Comparison of ENCODE assay signal across 13 cellular contexts in the genomic region with DNA sequence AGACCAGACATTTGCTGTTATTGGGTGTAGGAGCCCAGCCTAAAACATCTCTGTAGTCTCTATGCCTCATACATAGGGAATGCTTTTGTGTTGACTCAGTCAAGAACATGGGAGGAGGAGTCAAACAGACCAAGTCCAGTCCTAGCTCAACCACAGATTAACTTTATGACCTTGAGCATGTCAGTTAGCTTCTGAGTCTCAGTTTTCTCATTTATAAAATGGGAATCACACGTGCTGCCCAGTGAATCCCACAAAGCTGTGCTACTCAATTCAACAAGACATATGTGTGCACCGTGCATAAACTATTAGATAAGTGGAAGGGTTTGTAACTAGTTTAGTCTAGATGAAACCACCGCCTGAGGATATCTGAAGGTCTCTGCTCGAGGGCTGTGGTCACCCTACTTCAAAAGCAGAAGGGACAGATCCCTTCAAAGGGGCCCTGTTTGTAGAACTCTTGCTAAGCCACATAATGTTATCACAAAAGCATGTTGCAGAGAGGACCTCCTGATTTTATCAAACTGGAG.
A peak's percentile ranks its signal among the peaks of the same experiment; 100 is the strongest.
DNase-seq lines count a peak whose midpoint lies in the region; ATAC-seq, FAIRE-seq and TF ChIP-seq lines count a peak whose summit lies in the region.
"Had no signal": no experiment of that assay in that cellular context is flagged by ENCODE, and none has a peak within 500 bp of the region (broad histone marks: within the 10 kb centered on the region; RNA-seq: fewer than 3 reads in every experiment).

No MANE protein-coding gene starts in this region.

- no peaks in the 10 kb centered on the region for H3K36me3 ChIP-seq in astrocyte (ENCODE audit: insufficient read depth, low read length)
- no peaks in the 10 kb centered on the region for H3K36me3 ChIP-seq in upper lobe of right lung
- H3K36me3 ChIP-seq: gastrocnemius medialis had no signal

- peak overlapping the region; percentile 75 for H3K27ac Mint-ChIP-seq in astrocyte (ENCODE audit: unreplicated experiment)

- H3K4me3 Mint-ChIP-seq in astrocyte (ENCODE audit: unreplicated experiment): no peak overlapping the region

- no peak overlapping the region for H2AFZ ChIP-seq in astrocyte (ENCODE audit: low read depth, low read length)

- no peaks in the 10 kb centered on the region for H4K20me1 ChIP-seq in astrocyte (ENCODE audit: insufficient read depth, low read length)

- H3K27ac ChIP-seq in astrocyte (ENCODE audit: low read depth, low read length): no peak overlapping the region
- no peak overlapping the region for H3K27ac ChIP-seq in upper lobe of right lung
- H3K27ac ChIP-seq: gastrocnemius medialis had no signal

- peak; percentile 93 for FAIRE-seq in astrocyte (lab: Jason Lieb, UNC)

- intact Hi-C loops in upper lobe of right lung (cut with DNase I): no loop called here

- H3K4me1 Mint-ChIP-seq in astrocyte (ENCODE audit: low read depth, unreplicated experiment): peaks cover 31% of the 10 kb centered on the region

- DNase-seq in HS-5 (ENCODE audit: low read depth): peak; percentile 68
- peak; percentile 86 for DNase-seq in astrocyte (ENCODE audit: low read depth)
- DNase-seq in hepatic stellate cell (ENCODE audit: low spot score): peak; percentile 71
- no peak for DNase-seq in upper lobe of right lung
- no peak for DNase-seq in NCI-H1417 treated with DMSO at 0.1 percent for 48 hours (lab: John Stamatoyannopoulos, UW)
- DNase-seq in T-helper 2 cell: no peak
- no peak for DNase-seq in DMS79 (lab: John Stamatoyannopoulos, UW)
- DNase-seq: activated CD8-positive, alpha-beta memory T cell treated with anti-CD3 and anti-CD28 coated beads, Interleukin-2, amount 50 U/mL, for 48 hours; gastrocnemius medialis; MM.1S; stimulated activated naive CD4-positive, alpha-beta T cell; T-helper 1 cell had no signal

- ATAC-seq in upper lobe of right lung (peak; percentile 40), HG03520 (IDR thresholded peaks at IDR 0.05; ENCODE audit: unreplicated experiment) (no peak)
- ATAC-seq: gastrocnemius medialis had no signal

- H3K9me3 ChIP-seq in astrocyte (ENCODE audit: insufficient read depth, low read depth, low read length): no peaks in the 10 kb centered on the region
- no peaks in the 10 kb centered on the region for H3K9me3 ChIP-seq in upper lobe of right lung
- H3K9me3 ChIP-seq: gastrocnemius medialis had no signal

- no peaks in the 10 kb centered on the region for H3K27me3 Mint-ChIP-seq in astrocyte (ENCODE audit: low read depth, unreplicated experiment)

- H3K4me3 ChIP-seq in astrocyte (ENCODE audit: insufficient read depth, low read depth, low read length) (no peak overlapping the region), upper lobe of right lung (no peak overlapping the region)
- H3K4me3 ChIP-seq: gastrocnemius medialis had no signal

- peaks cover 19% of the 10 kb centered on the region for H3K4me1 ChIP-seq in astrocyte (ENCODE audit: insufficient read depth, low read length)
- peaks cover 5% of the 10 kb centered on the region for H3K4me1 ChIP-seq in upper lobe of right lung

- H3K27me3 ChIP-seq in astrocyte (ENCODE audit: insufficient read depth, low read length): no peaks in the 10 kb centered on the region
- H3K27me3 ChIP-seq in upper lobe of right lung: no peaks in the 10 kb centered on the region
- H3K27me3 ChIP-seq: gastrocnemius medialis had no signal

- H3K4me2 ChIP-seq in astrocyte (ENCODE audit: low read length): peak overlapping the region; percentile 54

- no peak for TF ChIP-seq CTCF in astrocyte (IDR thresholded peaks at IDR 0.05; ENCODE audit: insufficient read depth, low read depth, low read length)
- no peak for TF ChIP-seq CTCF in upper lobe of right lung (IDR thresholded peaks at IDR 0.05)

- peaks cover 6% of the 10 kb centered on the region for H3K9me3 Mint-ChIP-seq in astrocyte (ENCODE audit: unreplicated experiment)

- H3K36me3 Mint-ChIP-seq in astrocyte (ENCODE audit: low read depth, unreplicated experiment): no peaks in the 10 kb centered on the region

- H3K79me2 ChIP-seq in astrocyte (ENCODE audit: insufficient read depth, low read length): no peaks in the 10 kb centered on the region

- H3K9ac ChIP-seq in astrocyte (ENCODE audit: low read length): no peak overlapping the region

Comparison
In these comparisons a context has a peak if more than half of its experiments do, and no peak if none do; other contexts are left out.
1. DNase-seq: peak in HS-5 (single experiment), astrocyte (single experiment) and hepatic stellate cell (single experiment); none in upper lobe of right lung (single experiment), NCI-H1417 treated with DMSO at 0.1 percent for 48 hours (single experiment), T-helper 2 cell (0 of 5) and DMS79 (single experiment).